Comparison of ENCODE assay signal across 8 cellular contexts in genomic region chr7:151851160-151851751, GRCh38. TPM values are rescaled to one million over a fixed set of nuclear protein-coding genes. Genes with fewer than 3 reads are reported as not detected.
DNase-seq lines count a peak whose midpoint lies in the region; ATAC-seq and TF ChIP-seq lines count a peak whose summit lies in the region.

No MANE protein-coding gene starts in this region.

- no peaks in the 10 kb centered on the region for H3K36me3 ChIP-seq in MG63
- H3K36me3 ChIP-seq in OCI-LY7 (ENCODE audit: insufficient read depth, low read length), result no peaks in the 10 kb centered on the region
- H3K36me3 ChIP-seq in HAP-1 (replicated peaks), result no peaks in the 10 kb centered on the region

- H3K27ac ChIP-seq in OCI-LY7 (ENCODE audit: low read depth, low read length, poor library complexity, severe bottlenecking), result no peak overlapping the region

- peak; percentile 15 for DNase-seq in MG63
- peak; percentile 53 for DNase-seq in activated naive CD8-positive, alpha-beta T cell treated with anti-CD3 and anti-CD28 coated beads, Interleukin-2, amount 50 U/mL, for 24 hours
- DNase-seq in medulla oblongata (ENCODE audit: extremely low spot score), result peak; percentile 68
- DNase-seq in OCI-LY7 (ENCODE audit: low spot score), result no peak
- DNase-seq in HAP-1 (ENCODE audit: low spot score in 2 of 2), result no peak
- DNase-seq in HuH-7.5 (ENCODE audit: low spot score), result no peak
- DNase-seq in SHP77 (lab: John Stamatoyannopoulos, UW), result no peak

- no peak overlapping the region for H2AFZ ChIP-seq in OCI-LY7 (ENCODE audit: low read length)

- peaks cover 36% of the 10 kb centered on the region for H3K4me1 Mint-ChIP-seq in activated naive CD8-positive, alpha-beta T cell treated with anti-CD3 and anti-CD28 coated beads, Interleukin-2, amount 50 U/mL, for 24 hours

- in situ Hi-C loops in HAP-1 (cut with MboI; ENCODE audit: low sequenced_read_pairs), result no loop called here

- POLR2A ChIA-PET in OCI-LY7 (lab: Charles Lee), result no interaction called here

- H3K4me2 ChIP-seq in OCI-LY7 (ENCODE audit: low read length), result no peak overlapping the region

- CTCF ChIA-PET in OCI-LY7 (lab: Charles Lee; ENCODE audit: unreplicated experiment), result interaction anchor here (0.5 kb wide), 1 partner anchor 128 kb away, joined by 4 read pairs; no protein-coding TSS in a partner anchor

- H3K27me3 ChIP-seq in MG63 (no peaks in the 10 kb centered on the region), HAP-1 (ENCODE audit: low read depth) (no peaks in the 10 kb centered on the region)

- peak overlapping the region; percentile 53 for H3K4me3 Mint-ChIP-seq in activated naive CD8-positive, alpha-beta T cell treated with anti-CD3 and anti-CD28 coated beads, Interleukin-2, amount 50 U/mL, for 24 hours

- peak; percentile 69 for ATAC-seq in GM18505 (IDR thresholded peaks at IDR 0.05; ENCODE audit: unreplicated experiment)
- ATAC-seq in activated naive CD8-positive, alpha-beta T cell treated with anti-CD3 and anti-CD28 coated beads, Interleukin-2, amount 50 U/mL, for 24 hours, result peak; percentile 85

- no peaks in the 10 kb centered on the region for H3K27me3 Mint-ChIP-seq in activated naive CD8-positive, alpha-beta T cell treated with anti-CD3 and anti-CD28 coated beads, Interleukin-2, amount 50 U/mL, for 24 hours

- no TSS peak for BruUV-seq in OCI-LY7 (replicated peaks; lab: Mats Ljungman, UMichigan)

- no peak for TF ChIP-seq CTCF in OCI-LY7 (conservative IDR thresholded peaks at IDR 0.05; ENCODE audit: low read length)

- no peaks in the 10 kb centered on the region for H3K36me3 Mint-ChIP-seq in activated naive CD8-positive, alpha-beta T cell treated with anti-CD3 and anti-CD28 coated beads, Interleukin-2, amount 50 U/mL, for 24 hours (ENCODE audit: low read depth)

- intact Hi-C loops in OCI-LY7 (cut with micrococcal nuclease; ENCODE audit: unreplicated experiment), result no loop called here

- H3K4me1 ChIP-seq in OCI-LY7 (ENCODE audit: insufficient read depth, low read length, poor library complexity, severe bottlenecking), result no peaks in the 10 kb centered on the region
- no peaks in the 10 kb centered on the region for H3K4me1 ChIP-seq in HAP-1

- H4K20me1 ChIP-seq in OCI-LY7 (ENCODE audit: insufficient read depth, low read length), result no peaks in the 10 kb centered on the region

- H3K4me3 ChIP-seq in MG63 (no peak overlapping the region), OCI-LY7 (ENCODE audit: low read depth, low read length, poor library complexity, severe bottlenecking) (no peak overlapping the region), HAP-1 (no peak overlapping the region)

- H3K9me2 ChIP-seq in OCI-LY7 (ENCODE audit: insufficient read depth, low read length), result no peaks in the 10 kb centered on the region

- TF ChIP-seq POLR2A in GM18505 (IDR thresholded peaks at IDR 0.05; ENCODE audit: borderline replicate concordance, extremely low read depth, insufficient read depth, insufficient read length), result no peak

- H3K27ac Mint-ChIP-seq in activated naive CD8-positive, alpha-beta T cell treated with anti-CD3 and anti-CD28 coated beads, Interleukin-2, amount 50 U/mL, for 24 hours, result peak overlapping the region; percentile 91

- H3K79me2 ChIP-seq in OCI-LY7 (ENCODE audit: insufficient read depth, low read depth, low read length), result no peaks in the 10 kb centered on the region

- no peaks in the 10 kb centered on the region for H3K9me3 Mint-ChIP-seq in activated naive CD8-positive, alpha-beta T cell treated with anti-CD3 and anti-CD28 coated beads, Interleukin-2, amount 50 U/mL, for 24 hours

- H3K9me3 ChIP-seq in MG63 (no peaks in the 10 kb centered on the region), OCI-LY7 (ENCODE audit: low read length) (no peaks in the 10 kb centered on the region), HAP-1 (no peaks in the 10 kb centered on the region)

RNA-seq across cellular contexts. Expression of gene PRKAG2, which starts 25.7 kb away (rescaled TPM):
- 15.2 and 17.7 TPM in 2 replicates for total RNA-seq in MG63 (2014; rRNA removed; shearing (Covaris generic); ENCODE audit: low replicate concordance)
- total RNA-seq in OCI-LY7 (2014; rRNA removed; shearing (Covaris generic)), result 1.1 and 1.2 TPM in 2 replicates
- total RNA-seq in OCI-LY7 (2022), result 5.1 and 5.8 TPM in 2 replicates

Comparison
In these comparisons a context has a peak if more than half of its experiments do, and no peak if none do; other contexts are left out.
1. DNase-seq: peak in MG63 (single experiment), activated naive CD8-positive, alpha-beta T cell treated with anti-CD3 and anti-CD28 coated beads, Interleukin-2, amount 50 U/mL, for 24 hours (single experiment) and medulla oblongata (single experiment); none in OCI-LY7 (single experiment), HAP-1 (0 of 2), HuH-7.5 (single experiment) and SHP77 (0 of 2).